In genomic region chr7:150283605-150284004, GRCh38 we compare ENCODE assay signal across 7 cellular contexts. TPM values are rescaled to one million over a fixed set of nuclear protein-coding genes. Genes with fewer than 3 reads are reported as not detected.
"Had no signal": no experiment of that assay in that cellular context is flagged by ENCODE, and none has a peak within 500 bp of the region (broad histone marks: within the 10 kb centered on the region; RNA-seq: fewer than 3 reads in every experiment).

No MANE protein-coding gene starts in this region.

RNA-seq across cellular contexts. Expression of gene LRRC61, which starts 39.5 kb away (rescaled TPM):
- total RNA-seq: SJCRH30 had no signal

RNA-seq across cellular contexts. Expression of gene RARRES2, which starts 57.8 kb away (rescaled TPM):
- total RNA-seq: activated CD4-positive, alpha-beta memory T cell treated with anti-CD3 and anti-CD28 coated beads for 36 hours; activated CD8-positive, alpha-beta memory T cell treated with anti-CD3 and anti-CD28 coated beads, Interleukin-2, amount 10 ng/mL, durations not matched to agents 7 days and 5 days; activated naive CD8-positive, alpha-beta T cell treated with anti-CD3 and anti-CD28 coated beads for 36 hours; T-helper 1 cell treated with Interleukin-12 subunit alpha and Interleukin-12 subunit beta and Interleukin-4 antibody, amounts not matched to agents 30 ng/mL and 1 ng/mL, for 36 hours; T-helper 2 cell treated with Interferon-gamma antibody and Interleukin-4, amounts not matched to agents 100 ng/mL and 5 ng/mL, for 36 hours had no signal
- polyA plus RNA-seq: IgD-negative memory B cell had no signal
